ENCODE assay signal across 7 cellular contexts in the genomic region with DNA sequence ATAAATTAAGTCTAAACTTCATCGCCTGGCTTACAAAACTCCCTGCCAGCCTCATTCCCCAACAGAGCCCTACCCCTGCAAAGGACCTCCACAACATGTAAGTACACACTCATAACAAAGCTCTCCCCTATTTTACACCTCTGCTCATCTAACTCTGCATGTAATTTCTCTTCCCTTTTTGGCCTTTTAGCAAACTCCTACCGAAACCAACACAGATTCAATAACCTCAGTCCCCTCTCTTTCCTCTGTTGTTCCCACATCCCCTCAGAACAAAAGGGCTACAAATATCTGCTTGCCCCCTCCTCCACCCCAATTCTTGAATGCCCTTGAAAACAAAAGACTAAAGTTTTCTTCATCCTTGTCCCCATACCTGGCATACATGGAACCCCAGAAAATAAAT. TPM values are rescaled to one million over a fixed set of nuclear protein-coding genes. Genes with fewer than 3 reads are reported as not detected.
DNase-seq lines count a peak whose midpoint lies in the region; TF ChIP-seq lines count a peak whose summit lies in the region.

No MANE protein-coding gene starts in this region.

- intact Hi-C loops in stomach (cut with DNase I; ENCODE audit: low total_unique reads): no loop called here

- TF ChIP-seq POLR2A in stomach (IDR thresholded peaks at IDR 0.05): no peak

- H3K36me3 ChIP-seq in H7 (replicated peaks; ENCODE audit: control insufficient read depth, insufficient read depth, low read length): 0 out of 2 replicates have a peak, but pooled peaks cover 1% of the 10 kb centered on the region
- H3K36me3 ChIP-seq in iPS DF 6.9 (ENCODE audit: control insufficient read depth, insufficient read depth, low read length): no peaks in the 10 kb centered on the region
- H3K36me3 ChIP-seq in stomach: peaks cover 4 to 35% (median 34%) of the 10 kb centered on the region in 4 donors

- peak overlapping the region; percentile 89 for H3K27ac Mint-ChIP-seq in T-helper 2 cell treated with Interferon-gamma antibody and Interleukin-4, amounts not matched to agents 5 μg/mL and 100 μg/mL, for 36 hours

- H3K4me3 ChIP-seq in H7 (ENCODE audit: insufficient read depth, low read depth, low read length) (peak overlapping the region; percentile 91), iPS DF 6.9 (ENCODE audit: low read length) (peak overlapping the region; percentile 57; the same call in 1 of the 2 replicates), stomach (peak overlapping the region; percentile 64 to 82 (median 74))

- H3K9me3 ChIP-seq in iPS DF 6.9 (ENCODE audit: control insufficient read depth, insufficient read depth, low read length): no peaks in the 10 kb centered on the region
- H3K9me3 ChIP-seq in stomach: no peaks in the 10 kb centered on the region

- TF ChIP-seq EP300 in stomach (IDR thresholded peaks at IDR 0.05): no peak

- peaks cover 9% of the 10 kb centered on the region for H3K9me3 Mint-ChIP-seq in T-helper 2 cell treated with Interferon-gamma antibody and Interleukin-4, amounts not matched to agents 5 μg/mL and 100 μg/mL, for 36 hours

- H3K4me3 Mint-ChIP-seq in T-helper 2 cell treated with Interferon-gamma antibody and Interleukin-4, amounts not matched to agents 5 μg/mL and 100 μg/mL, for 36 hours: peak overlapping the region; percentile 92

- H3K4me1 Mint-ChIP-seq in T-helper 2 cell treated with Interferon-gamma antibody and Interleukin-4, amounts not matched to agents 5 μg/mL and 100 μg/mL, for 36 hours (ENCODE audit: low read depth): peaks cover 42% of the 10 kb centered on the region

- H3K4me1 ChIP-seq in iPS DF 6.9 (ENCODE audit: control insufficient read depth, insufficient read depth, low read length) (no peaks in the 10 kb centered on the region), stomach (peaks cover 7 to 37% (median 24%) of the 10 kb centered on the region in 4 donors)

- H3K27me3 Mint-ChIP-seq in T-helper 2 cell treated with Interferon-gamma antibody and Interleukin-4, amounts not matched to agents 5 μg/mL and 100 μg/mL, for 36 hours (ENCODE audit: low read depth): no peaks in the 10 kb centered on the region

- H3K36me3 Mint-ChIP-seq in T-helper 2 cell treated with Interferon-gamma antibody and Interleukin-4, amounts not matched to agents 5 μg/mL and 100 μg/mL, for 36 hours (ENCODE audit: low read depth): peaks cover 24% of the 10 kb centered on the region

- DNase-seq in H7 (no peak), iPS DF 6.9 (ENCODE audit: low read depth, low spot score) (no peak), stomach (no peak), NCI-H510A (lab: John Stamatoyannopoulos, UW) (no peak), kidney tubule cell (ENCODE audit: low spot score) (no peak), NCI-H345 treated with DMSO at 0.1 percent for 48 hours (lab: John Stamatoyannopoulos, UW; ENCODE audit: unreplicated experiment) (no peak)
- DNase-seq in T-helper 2 cell treated with Interferon-gamma antibody and Interleukin-4, amounts not matched to agents 5 μg/mL and 100 μg/mL, for 36 hours (ENCODE audit: low spot score): no peak

- no peak overlapping the region for H3K27ac ChIP-seq in iPS DF 6.9 (ENCODE audit: low read length)
- peak overlapping the region in 4 of 5 donors; percentile 81 to 90 (median 84) for H3K27ac ChIP-seq in stomach

- H3K27me3 ChIP-seq in H7 (ENCODE audit: control insufficient read depth, insufficient read depth, low read length) (no peaks in the 10 kb centered on the region), iPS DF 6.9 (ENCODE audit: control insufficient read depth, insufficient read depth, low read length) (no peaks in the 10 kb centered on the region), stomach (no peaks in the 10 kb centered on the region)

- no peak for TF ChIP-seq CTCF in stomach (IDR thresholded peaks at IDR 0.05)

- WGBS in iPS DF 6.9 (ENCODE audit: insufficient coverage, insufficient read length): no CpG with 5 or more reads among the region's 2 CpGs
- WGBS in stomach, 5 donors: 35 to 49% (median 45%) methylated on average over 2 of the region's 2 CpGs

RNA-seq across cellular contexts. Expression of a gene that starts 0.7 kb away (rescaled TPM):
- 83.0 and 105 TPM in 2 replicates for total RNA-seq in H7 (2014; rRNA removed; shearing (Covaris generic))
- 100 to 1,000 TPM in 1 of 5 donors, 10 to 100 TPM in 3, 1 to 10 TPM in 1; 2.0 to 131 (median 31.2) TPM for total RNA-seq in stomach
- 10 to 100 TPM; 33.0 to 46.3 (median 38.5) TPM for polyA plus RNA-seq in stomach

RNA-seq across cellular contexts. Expression of a gene that starts 26.5 kb away (rescaled TPM):
- 26.8 and 36.0 TPM in 2 replicates for total RNA-seq in H7 (2014; rRNA removed; shearing (Covaris generic))
- 1 to 10 TPM in 3 of 5 donors, not detected in 2; 1.3 to 2.9 (median 2.5) TPM for total RNA-seq in stomach
- polyA plus RNA-seq in stomach: 1 to 10 TPM in 2 of 3 donors, under 1 TPM in 1; 0.31 to 3.5 (median 1.7) TPM
